In genomic region chr3:77065750-77066149, GRCh38 we compare ENCODE assay signal across 17 cellular contexts. TPM values are rescaled to one million over a fixed set of nuclear protein-coding genes. Genes with fewer than 3 reads are reported as not detected.
DNase-seq lines count a peak whose midpoint lies in the region; ATAC-seq and TF ChIP-seq lines count a peak whose summit lies in the region.
"Had no signal": no experiment of that assay in that cellular context is flagged by ENCODE, and none has a peak within 500 bp of the region (broad histone marks: within the 10 kb centered on the region; RNA-seq: fewer than 3 reads in every experiment).

No MANE protein-coding gene starts in this region.

- peaks cover 36% of the 10 kb centered on the region for H3K4me1 Mint-ChIP-seq in progenitor cell of endocrine pancreas (ENCODE audit: low read depth)
- H3K4me1 Mint-ChIP-seq: CD4-positive, CD25-positive, alpha-beta regulatory T cell had no signal

- no peaks in the 10 kb centered on the region for H3K36me3 ChIP-seq in BE2C
- no peaks in the 10 kb centered on the region for H3K36me3 ChIP-seq in SK-N-SH (replicated peaks in 1 of 2; ENCODE audit: control insufficient read depth in 1 of 2, insufficient read depth in 2 of 2, low read length in 1 of 2)
- no peaks in the 10 kb centered on the region for H3K36me3 ChIP-seq in uterus
- H3K36me3 ChIP-seq: BLaER1 had no signal

- DNase-seq in BE2C (peak; percentile 29), NCI-H446 treated with DMSO at 0.1 percent for 48 hours (lab: John Stamatoyannopoulos, UW) (peak; percentile 22), SK-N-SH (peak; percentile 13), progenitor cell of endocrine pancreas (ENCODE audit: low spot score, unreplicated experiment) (no peak), uterus (no peak)
- DNase-seq: Caco-2; CD4-positive, CD25-positive, alpha-beta regulatory T cell; CD8-positive, alpha-beta T cell; DMS153; DND-41; GM23248; H7; HCEC 1CT had no signal

- no peaks in the 10 kb centered on the region for H3K27me3 Mint-ChIP-seq in progenitor cell of endocrine pancreas
- H3K27me3 Mint-ChIP-seq: CD4-positive, CD25-positive, alpha-beta regulatory T cell had no signal

- no peaks in the 10 kb centered on the region for H3K79me2 ChIP-seq in SK-N-SH (ENCODE audit: insufficient read depth)

- H3K9ac ChIP-seq in SK-N-SH, result no peak overlapping the region
- H3K9ac ChIP-seq: BLaER1, GM23248 had no signal

- TF ChIP-seq POLR2A in uterus (IDR thresholded peaks at IDR 0.05), result no peak

- H3K4me2 ChIP-seq in SK-N-SH, result no peak overlapping the region
- H3K4me2 ChIP-seq: BLaER1 had no signal

- no peak overlapping the region for H3K4me3 Mint-ChIP-seq in progenitor cell of endocrine pancreas (ENCODE audit: low read depth)
- H3K4me3 Mint-ChIP-seq: CD4-positive, CD25-positive, alpha-beta regulatory T cell; CD8-positive, alpha-beta T cell had no signal

- H3K27ac ChIP-seq in SK-N-SH (ENCODE audit: low read depth in 2 of 2, low read length in 1 of 2), result no peak overlapping the region
- H3K27ac ChIP-seq in uterus, result no peak overlapping the region
- H3K27ac ChIP-seq: BLaER1, C4-2B, GM23248 had no signal

- POLR2A ChIA-PET in SK-N-SH (lab: Yijun Ruan, JAX), result no interaction called here

- no peak for ATAC-seq in GM19324 (IDR thresholded peaks at IDR 0.05; ENCODE audit: low FRiP score, unreplicated experiment)
- ATAC-seq: CD8-positive, alpha-beta T cell had no signal

- CTCF ChIA-PET in SK-N-SH (lab: Yijun Ruan, JAX), result no interaction called here

- H3K27me3 ChIP-seq in BE2C, result no peaks in the 10 kb centered on the region
- H3K27me3 ChIP-seq in SK-N-SH (ENCODE audit: insufficient read depth), result no peaks in the 10 kb centered on the region
- H3K27me3 ChIP-seq in uterus, result no peaks in the 10 kb centered on the region
- H3K27me3 ChIP-seq: BLaER1 had no signal

- H3K36me3 Mint-ChIP-seq in progenitor cell of endocrine pancreas (ENCODE audit: insufficient read depth), result peaks cover 24% of the 10 kb centered on the region
- H3K36me3 Mint-ChIP-seq: CD4-positive, CD25-positive, alpha-beta regulatory T cell; CD8-positive, alpha-beta T cell had no signal

- H2AFZ ChIP-seq in SK-N-SH (ENCODE audit: low read depth), result no peak overlapping the region
- H2AFZ ChIP-seq: GM23248 had no signal

- no peaks in the 10 kb centered on the region; the same call in 1 of the 2 replicates for H3K9me3 ChIP-seq in BE2C
- no peaks in the 10 kb centered on the region for H3K9me3 ChIP-seq in SK-N-SH
- H3K9me3 ChIP-seq in uterus, result no peaks in the 10 kb centered on the region
- H3K9me3 ChIP-seq: Caco-2 had no signal

- WGBS in SK-N-SH (ENCODE audit: low lambda C conversion rate), result 21% methylated on average over 5 of the region's 5 CpGs

- no peaks in the 10 kb centered on the region for H3K9me2 ChIP-seq in SK-N-SH

- H3K4me3 ChIP-seq in BE2C (ENCODE audit: low read depth, low read length) (no peak overlapping the region), SK-N-SH (ENCODE audit: low read depth in 2 of 2, low read length in 1 of 2) (no peak overlapping the region), uterus (no peak overlapping the region)
- H3K4me3 ChIP-seq: BLaER1, GM23248 had no signal

- no peak for TF ChIP-seq RAD21 in SK-N-SH (IDR thresholded peaks at IDR 0.05; ENCODE audit: low read length)

- H4K20me1 ChIP-seq in SK-N-SH (ENCODE audit: insufficient read depth), result no peaks in the 10 kb centered on the region
- H4K20me1 ChIP-seq: BLaER1 had no signal

- H3K4me1 ChIP-seq in BE2C, result peaks cover 14% of the 10 kb centered on the region
- H3K4me1 ChIP-seq in SK-N-SH (ENCODE audit: control insufficient read depth in 1 of 2, insufficient read depth in 2 of 2, low read depth in 1 of 2, low read length in 1 of 2), result peaks cover 0 to 3% of the 10 kb centered on the region in 2 experiments; a peak in 1 of 4 replicates
- no peaks in the 10 kb centered on the region for H3K4me1 ChIP-seq in uterus
- H3K4me1 ChIP-seq: BLaER1, Caco-2 had no signal

- H3K27ac Mint-ChIP-seq in progenitor cell of endocrine pancreas, result peak overlapping the region; percentile 62
- H3K27ac Mint-ChIP-seq: CD4-positive, CD25-positive, alpha-beta regulatory T cell; CD8-positive, alpha-beta T cell had no signal

- no peaks in the 10 kb centered on the region for H3F3A ChIP-seq in SK-N-SH (replicated peaks; ENCODE audit: insufficient read depth)

- intact Hi-C loops in uterus (cut with DNase I; ENCODE audit: low total_unique reads), result no loop called here

- TF ChIP-seq CTCF in BE2C (IDR thresholded peaks at IDR 0.05; ENCODE audit: low read depth, low read length) (no peak), SK-N-SH (IDR thresholded peaks at IDR 0.05) (no peak), progenitor cell of endocrine pancreas (IDR thresholded peaks at IDR 0.05; ENCODE audit: unreplicated experiment) (no peak), uterus (IDR thresholded peaks at IDR 0.05) (no peak)

- peaks cover 16% of the 10 kb centered on the region for H3K9me3 Mint-ChIP-seq in progenitor cell of endocrine pancreas (ENCODE audit: low read depth)

- TF ChIP-seq EP300 in SK-N-SH (IDR thresholded peaks at IDR 0.05; ENCODE audit: borderline replicate concordance in 1 of 2, low read depth in 1 of 2, low read length in 1 of 2), result peak in 1 of 2 experiments; percentile 58; a peak in 2 of 4 replicates

TF ChIP-seq in SK-N-SH, 30 proteins besides CTCF, POLR2A, EP300 and RAD21:
- no peak for TF ChIP-seq CHD2 (IDR thresholded peaks at IDR 0.05; ENCODE audit: low read length, partially characterized antibody)
- TF ChIP-seq USF2 (IDR thresholded peaks at IDR 0.05; ENCODE audit: borderline replicate concordance, low read depth, low read length), result no peak
- TF ChIP-seq SIN3A (IDR thresholded peaks at IDR 0.05; ENCODE audit: borderline replicate concordance, low read depth, low read length), result no peak
- TF ChIP-seq RCOR1 (IDR thresholded peaks at IDR 0.05; ENCODE audit: low read length), result peak; percentile 42; the same call in 1 of the 2 replicates
- peak; percentile 64 for TF ChIP-seq GATA2 (CRISPR knock-in tag; IDR thresholded peaks at IDR 0.05)

RNA-seq across cellular contexts. Expression of gene ROBO2, which starts 25.9 kb away (rescaled TPM):
- 53.8 TPM for polyA plus RNA-seq in BE2C (2012; ENCODE audit: insufficient read depth, insufficient read length, low read depth)
- polyA plus RNA-seq in SK-N-SH (2012; rRNA removed), result 0.02 TPM in 1 of 2 replicates, not detected in the other
- 0.06 and 0.12 TPM in 2 replicates for polyA plus RNA-seq in SK-N-SH (2012; cell fraction: cytosol; rRNA removed)
- 0.19 and 0.23 TPM in 2 replicates for polyA plus RNA-seq in SK-N-SH (2012; cell fraction: nucleus; rRNA removed)
- 75.2 and 83.8 TPM in 2 replicates for total RNA-seq in progenitor cell of endocrine pancreas
- total RNA-seq in uterus, result 10 to 100 TPM in 1 of 4 donors, under 1 TPM in 2, not detected in 1; 0.26 to 51.3 (median 0.49) TPM
- total RNA-seq: A172; CD4-positive, CD25-positive, alpha-beta regulatory T cell; CD8-positive, alpha-beta T cell had no signal
- polyA plus RNA-seq: CD4-positive, CD25-positive, alpha-beta regulatory T cell had no signal

Comparison
In these comparisons a context has a peak if more than half of its experiments do, and no peak if none do; other contexts are left out.
1. DNase-seq: peak in BE2C (single experiment), NCI-H446 treated with DMSO at 0.1 percent for 48 hours (single experiment) and SK-N-SH (single experiment); none in progenitor cell of endocrine pancreas (single experiment) and uterus (0 of 2).